Comparison of ENCODE assay signal across 24 cellular contexts in the genomic region with DNA sequence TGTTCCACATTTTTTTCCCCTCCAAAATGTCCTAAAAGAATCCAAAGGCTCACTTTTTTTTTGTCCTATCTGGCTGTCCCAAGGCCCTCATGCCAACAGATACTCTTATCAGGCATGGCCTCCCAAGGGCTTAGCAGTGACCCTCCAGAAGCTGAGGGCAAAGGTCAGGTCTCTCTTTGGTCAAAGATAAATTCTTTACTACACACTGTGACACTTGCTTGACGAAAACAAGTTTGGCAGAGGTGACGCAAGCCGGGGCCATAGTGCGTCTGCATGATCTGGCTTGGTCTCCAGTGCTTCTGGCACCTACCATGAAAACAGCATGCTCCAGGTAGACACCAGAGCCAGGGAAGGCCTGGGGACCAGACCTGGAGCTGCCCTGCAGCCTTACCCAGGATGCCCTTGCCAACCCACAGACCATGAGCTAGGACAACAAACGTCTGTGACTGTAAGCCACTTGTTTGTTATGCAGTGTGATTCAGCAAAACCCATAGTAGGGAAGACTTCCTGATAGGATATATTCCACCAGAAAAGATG. TPM values are rescaled to one million over a fixed set of nuclear protein-coding genes. Genes with fewer than 3 reads are reported as not detected.
DNase-seq lines count a peak whose midpoint lies in the region; ATAC-seq, FAIRE-seq and TF ChIP-seq lines count a peak whose summit lies in the region.
"Had no signal": no experiment of that assay in that cellular context is flagged by ENCODE, and none has a peak within 500 bp of the region (broad histone marks: within the 10 kb centered on the region; RNA-seq: fewer than 3 reads in every experiment).

No MANE protein-coding gene starts in this region.

- no peaks in the 10 kb centered on the region for H3K9me3 Mint-ChIP-seq in activated CD8-positive, alpha-beta memory T cell treated with anti-CD3 and anti-CD28 coated beads, Interleukin-2, amount 10 ng/mL, durations not matched to agents 7 days and 5 days (ENCODE audit: low read depth)
- no peaks in the 10 kb centered on the region for H3K9me3 Mint-ChIP-seq in H9
- H3K9me3 Mint-ChIP-seq: CD8-positive, alpha-beta T cell had no signal

- H3K56ac ChIP-seq in H9 (ENCODE audit: insufficient read length, low read depth, low read length): no peak overlapping the region

- peak overlapping the region; percentile 17 for H3K18ac ChIP-seq in H9 (ENCODE audit: insufficient read length, low read depth, low read length)

- no peak overlapping the region for H4K5ac ChIP-seq in H9 (ENCODE audit: insufficient read length, low read depth, low read length)

- H2AK5ac ChIP-seq in H9 (ENCODE audit: insufficient read length, low read length): no peak overlapping the region

- H3K4me3 Mint-ChIP-seq in activated CD8-positive, alpha-beta memory T cell treated with anti-CD3 and anti-CD28 coated beads, Interleukin-2, amount 10 ng/mL, durations not matched to agents 7 days and 5 days: no peak overlapping the region
- H3K4me3 Mint-ChIP-seq in H9: no peak overlapping the region
- H3K4me3 Mint-ChIP-seq: CD8-positive, alpha-beta T cell; IgD-negative memory B cell had no signal

- peaks cover 18% of the 10 kb centered on the region for H3K27me3 Mint-ChIP-seq in activated CD8-positive, alpha-beta memory T cell treated with anti-CD3 and anti-CD28 coated beads, Interleukin-2, amount 10 ng/mL, durations not matched to agents 7 days and 5 days
- peaks cover 10% of the 10 kb centered on the region for H3K27me3 Mint-ChIP-seq in H9 (ENCODE audit: low read depth)

- H3K4me2 ChIP-seq in H9 (ENCODE audit: insufficient read depth, insufficient read length, low read length): no peak overlapping the region

- H2BK12ac ChIP-seq in H9 (ENCODE audit: insufficient read length, low read depth, low read length): no peak overlapping the region

- no peaks in the 10 kb centered on the region for H3K36me3 ChIP-seq in small intestine (ENCODE audit: control insufficient read depth in 2 of 2, insufficient read depth in 2 of 2, low read length in 2 of 2)
- H3K36me3 ChIP-seq: Peyer's patch, SJSA1 had no signal

- H3K79me2 ChIP-seq in H9 (ENCODE audit: insufficient read depth, low read length): no peaks in the 10 kb centered on the region

- no peak for TF ChIP-seq CTCF in H9 (conservative IDR thresholded peaks at IDR 0.05)

- no peak overlapping the region for H3T11ph ChIP-seq in H9 (ENCODE audit: low read length)

- H3K4me1 ChIP-seq in H9 (ENCODE audit: insufficient read depth, low read length): no peaks in the 10 kb centered on the region
- peaks cover 0 to 2% of the 10 kb centered on the region in 2 donors for H3K4me1 ChIP-seq in small intestine (ENCODE audit: control insufficient read depth in 2 of 2, insufficient read depth in 1 of 2, low read depth in 1 of 2, low read length in 1 of 2)
- H3K4me1 ChIP-seq: SJSA1 had no signal

- WGBS in H9 (ENCODE audit: extremely low coverage, insufficient read length, low lambda C conversion rate): no CpG with 5 or more reads among the region's 5 CpGs
- 30 to 64% (median 44%) methylated on average over 5 of the region's 5 CpGs for WGBS in small intestine, 3 donors

- H3K27ac Mint-ChIP-seq in activated CD8-positive, alpha-beta memory T cell treated with anti-CD3 and anti-CD28 coated beads, Interleukin-2, amount 10 ng/mL, durations not matched to agents 7 days and 5 days: no peak overlapping the region
- peak overlapping the region in 1 of 3 experiments; percentile 5; a peak in 1 of 7 replicates for H3K27ac Mint-ChIP-seq in H9
- H3K27ac Mint-ChIP-seq: CD8-positive, alpha-beta T cell had no signal

- no peak overlapping the region for H2AFZ ChIP-seq in H9 (ENCODE audit: low read length)

- H3K9me3 ChIP-seq in H9 (ENCODE audit: control insufficient read depth, low read depth, low read length) (no peaks in the 10 kb centered on the region), small intestine (ENCODE audit: control insufficient read depth, low read depth) (no peaks in the 10 kb centered on the region)
- H3K9me3 ChIP-seq: Peyer's patch, SJSA1 had no signal

- DNase-seq in activated CD8-positive, alpha-beta memory T cell treated with anti-CD3 and anti-CD28 coated beads, Interleukin-2, amount 50 U/mL, for 48 hours: peak; percentile 32
- no peak for DNase-seq in activated CD8-positive, alpha-beta memory T cell treated with anti-CD3 and anti-CD28 coated beads, Interleukin-2, amount 10 ng/mL, durations not matched to agents 7 days and 5 days
- DNase-seq in H9 (no peak), left lobe of liver (ENCODE audit: low spot score) (peak; percentile 96), small intestine (peak; percentile 49), NCI-H446 treated with DMSO at 0.1 percent for 48 hours (lab: John Stamatoyannopoulos, UW) (no peak), GM19240 (ENCODE audit: insufficient read length, low spot score) (no peak), CD1c-positive myeloid dendritic cell (ENCODE audit: extremely low spot score) (no peak)
- DNase-seq: CD8-positive, alpha-beta T cell; DMS53; EL; H7; MM.1S; NCI-H1105; NCI-H2081 had no signal

- no peak overlapping the region for H4K91ac ChIP-seq in H9 (ENCODE audit: insufficient read length, low read depth, low read length)

- H3K23me2 ChIP-seq in H9 (ENCODE audit: insufficient read length, low read depth, low read length, poor library complexity, severe bottlenecking): no peaks in the 10 kb centered on the region

- H3K4ac ChIP-seq in H9 (ENCODE audit: low read depth, low read length): no peak overlapping the region

- no peaks in the 10 kb centered on the region for H4K20me1 ChIP-seq in H9 (ENCODE audit: control insufficient read depth, insufficient read depth, insufficient read length)

- H3K79me1 ChIP-seq in H9 (ENCODE audit: insufficient read depth, low read depth, low read length, poor library complexity, severe bottlenecking): no peaks in the 10 kb centered on the region

- H3K23ac ChIP-seq in H9 (ENCODE audit: insufficient read length, low read depth, low read length): no peak overlapping the region

- no peak overlapping the region for H2BK120ac ChIP-seq in H9 (ENCODE audit: low read depth, low read length, poor library complexity, severe bottlenecking)

- H3K36me3 Mint-ChIP-seq in activated CD8-positive, alpha-beta memory T cell treated with anti-CD3 and anti-CD28 coated beads, Interleukin-2, amount 10 ng/mL, durations not matched to agents 7 days and 5 days: no peaks in the 10 kb centered on the region
- H3K36me3 Mint-ChIP-seq in H9 (ENCODE audit: insufficient read depth in 1 of 3, low read depth in 3 of 3): no peaks in the 10 kb centered on the region; a peak in 1 of 7 replicates
- H3K36me3 Mint-ChIP-seq: CD8-positive, alpha-beta T cell; IgD-negative memory B cell had no signal

- H2BK5ac ChIP-seq in H9 (ENCODE audit: insufficient read length, low read length): no peak overlapping the region

- ATAC-seq in activated CD8-positive, alpha-beta memory T cell treated with anti-CD3 and anti-CD28 coated beads, Interleukin-2, amount 10 ng/mL, durations not matched to agents 7 days and 5 days: no peak
- ATAC-seq in left lobe of liver: peak; percentile 67
- ATAC-seq: CD8-positive, alpha-beta T cell had no signal

- no peak overlapping the region for H3K14ac ChIP-seq in H9 (ENCODE audit: insufficient read depth, low read length)

- no peaks in the 10 kb centered on the region for H3K27me3 ChIP-seq in H9 (ENCODE audit: insufficient read depth, low read length)
- no peaks in the 10 kb centered on the region for H3K27me3 ChIP-seq in small intestine (ENCODE audit: control insufficient read depth in 2 of 2, insufficient read depth in 2 of 2, low read length in 2 of 2)
- H3K27me3 ChIP-seq: Peyer's patch, SJSA1 had no signal

- no peak overlapping the region for H2BK15ac ChIP-seq in H9 (ENCODE audit: low read depth, low read length)

- no peak overlapping the region for H4K8ac ChIP-seq in H9 (replicated peaks; ENCODE audit: insufficient read length, low read depth, low read length)

- FAIRE-seq in small intestine (lab: Jason Lieb, UNC): no peak
- FAIRE-seq: GM12891, GM18507, HTR-8/SVneo had no signal

- H3K4me1 Mint-ChIP-seq in activated CD8-positive, alpha-beta memory T cell treated with anti-CD3 and anti-CD28 coated beads, Interleukin-2, amount 10 ng/mL, durations not matched to agents 7 days and 5 days: no peaks in the 10 kb centered on the region
- peaks cover 8% of the 10 kb centered on the region in 2 experiments; a peak in 3 of 4 replicates for H3K4me1 Mint-ChIP-seq in H9

- H3K27ac ChIP-seq in H9 (ENCODE audit: insufficient read length, low read depth, low read length) (no peak overlapping the region), small intestine (ENCODE audit: low read depth in 1 of 2, low read length in 1 of 2) (no peak overlapping the region)
- H3K27ac ChIP-seq: 22Rv1, Peyer's patch, SJSA1 had no signal

- no peak overlapping the region for H3K4me3 ChIP-seq in small intestine (ENCODE audit: low read depth in 1 of 2, low read length in 2 of 2)
- H3K4me3 ChIP-seq: Peyer's patch, SJSA1 had no signal

- no peak overlapping the region for H3K9ac ChIP-seq in H9 (ENCODE audit: extremely low read depth, insufficient read length, low read length)

- H2BK20ac ChIP-seq in H9 (ENCODE audit: low read depth, low read length, poor library complexity, severe bottlenecking): no peak overlapping the region

- CTCF ChIA-PET in activated CD8-positive, alpha-beta memory T cell treated with anti-CD3 and anti-CD28 coated beads, Interleukin-2, amount 10 ng/mL, durations not matched to agents 7 days and 5 days (lab: Charles Lee): no interaction called here

RNA-seq across cellular contexts. Expression of a gene that starts 48.5 kb away (rescaled TPM):
- total RNA-seq in activated CD8-positive, alpha-beta memory T cell treated with anti-CD3 and anti-CD28 coated beads, Interleukin-2, amount 10 ng/mL, durations not matched to agents 7 days and 5 days: 10 to 100 TPM in 1 of 2 experiments, 1 to 10 TPM in 1; 8.4 to 11.1 TPM
- total RNA-seq in H9 (2021): 0.28 TPM in 1 of 2 replicates, not detected in the other
- 9.0 TPM for total RNA-seq in left lobe of liver
- polyA plus RNA-seq in small intestine: 10 to 100 TPM; 28.0 to 52.1 (median 40.1) TPM
- total RNA-seq: LHCN-M2, NCI-H460 had no signal

RNA-seq across cellular contexts. Expression of a gene that starts 50.9 kb away (rescaled TPM):
- total RNA-seq in activated CD8-positive, alpha-beta memory T cell treated with anti-CD3 and anti-CD28 coated beads, Interleukin-2, amount 10 ng/mL, durations not matched to agents 7 days and 5 days: 100 to 1,000 TPM; 422 to 473 TPM
- total RNA-seq in H9 (2021): 506 and 520 TPM in 2 replicates
- 302 TPM for total RNA-seq in left lobe of liver
- polyA plus RNA-seq in small intestine: 1,000 to 10,000 TPM; 1,503 to 2,645 (median 2,330) TPM

RNA-seq across cellular contexts. Expression of a gene that starts 51.1 kb away (rescaled TPM):
- 10 to 100 TPM; 32.2 to 33.9 TPM for total RNA-seq in activated CD8-positive, alpha-beta memory T cell treated with anti-CD3 and anti-CD28 coated beads, Interleukin-2, amount 10 ng/mL, durations not matched to agents 7 days and 5 days
- total RNA-seq in H9 (2021) (52.3 and 59.5 TPM in 2 replicates), left lobe of liver (13.3 TPM)
- polyA plus RNA-seq in small intestine: 10 to 100 TPM; 16.2 to 21.2 (median 19.2) TPM

Comparison
In these comparisons a context has a peak if more than half of its experiments do, and no peak if none do; other contexts are left out.
1. DNase-seq: peak in activated CD8-positive, alpha-beta memory T cell treated with anti-CD3 and anti-CD28 coated beads, Interleukin-2, amount 50 U/mL, for 48 hours (single experiment), left lobe of liver (single experiment) and small intestine (single experiment); none in activated CD8-positive, alpha-beta memory T cell treated with anti-CD3 and anti-CD28 coated beads, Interleukin-2, amount 10 ng/mL, durations not matched to agents 7 days and 5 days (single experiment), H9 (single experiment), NCI-H446 treated with DMSO at 0.1 percent for 48 hours (single experiment), GM19240 (single experiment) and CD1c-positive myeloid dendritic cell (single experiment).